Comparison of ENCODE assay signal across 9 cellular contexts in genomic region chr19:48608798-48609263, GRCh38. TPM values are rescaled to one million over a fixed set of nuclear protein-coding genes. Genes with fewer than 3 reads are reported as not detected.
DNase-seq lines count a peak whose midpoint lies in the region; ATAC-seq, FAIRE-seq and TF ChIP-seq lines count a peak whose summit lies in the region.
"Had no signal": no experiment of that assay in that cellular context is flagged by ENCODE, and none has a peak within 500 bp of the region (broad histone marks: within the 10 kb centered on the region; RNA-seq: fewer than 3 reads in every experiment).

No MANE protein-coding gene starts in this region.

- no peak overlapping the region for H2AK5ac ChIP-seq in mesendoderm (ENCODE audit: low read length)

- H3K4me1 ChIP-seq in mesendoderm (ENCODE audit: control insufficient read depth, low read depth, low read length) = no peaks in the 10 kb centered on the region

- H3K4me2 ChIP-seq in mesendoderm (ENCODE audit: low read length) = no peak overlapping the region

- H3K36me3 Mint-ChIP-seq in T-helper 17 cell (ENCODE audit: low read depth) = no peaks in the 10 kb centered on the region

- H3K4ac ChIP-seq in mesendoderm (ENCODE audit: low read depth, low read length) = no peak overlapping the region

- H3K79me2 ChIP-seq in mesendoderm (ENCODE audit: control insufficient read depth, insufficient read depth, low read length) = no peaks in the 10 kb centered on the region

- peak overlapping the region; percentile 41 for H3K4me3 Mint-ChIP-seq in T-helper 17 cell

- H3K9me3 ChIP-seq in T-helper 17 cell (ENCODE audit: control insufficient read depth, low read length, poor library complexity, severe bottlenecking) = no peaks in the 10 kb centered on the region

- H3K36me3 ChIP-seq in bronchial epithelial cell (ENCODE audit: control insufficient read depth, insufficient read depth, low read length) = peaks cover 1% of the 10 kb centered on the region
- no peaks in the 10 kb centered on the region for H3K36me3 ChIP-seq in mesendoderm (ENCODE audit: control insufficient read depth, insufficient read depth, low read length)

- H3K4me3 ChIP-seq in AG09309 (ENCODE audit: control insufficient read depth, low read depth, low read length) (no peak overlapping the region), NB4 (ENCODE audit: low read depth, low read length) (peak overlapping the region; percentile 18), bronchial epithelial cell (ENCODE audit: low read depth, low read length) (no peak overlapping the region), mesendoderm (ENCODE audit: low read length) (no peak overlapping the region)

- no peak overlapping the region for H3K9ac ChIP-seq in mesendoderm (ENCODE audit: low read length)

- DNase-seq in AG09309 (ENCODE audit: low read depth) = no peak
- peak; percentile 96 for DNase-seq in NB4 (ENCODE audit: low read depth)
- peak in 2 of 3 donors; percentile 33 to 44 for DNase-seq in T-helper 17 cell
- DNase-seq in bronchial epithelial cell (ENCODE audit: low read depth) = peak; percentile 39
- peak; percentile 68 for DNase-seq in mesendoderm

- no peak overlapping the region for H3K23ac ChIP-seq in mesendoderm (ENCODE audit: low read length)

- FAIRE-seq in bronchial epithelial cell (lab: Jason Lieb, UNC) = no peak

- H3K18ac ChIP-seq in mesendoderm (ENCODE audit: low read length) = no peak overlapping the region

- no peak for TF ChIP-seq POLR2A in GM18505 (IDR thresholded peaks at IDR 0.05; ENCODE audit: borderline replicate concordance, extremely low read depth, insufficient read depth, insufficient read length)
- TF ChIP-seq POLR2A in NB4 (IDR thresholded peaks at IDR 0.05; ENCODE audit: extremely low read depth, insufficient read length) = no peak

- no peaks in the 10 kb centered on the region for H3K27me3 Mint-ChIP-seq in T-helper 17 cell

- no peak overlapping the region for H3K27ac ChIP-seq in mesendoderm (ENCODE audit: low read depth, low read length)

- H3K27ac Mint-ChIP-seq in T-helper 17 cell = no peak overlapping the region

- no peak overlapping the region for H2BK120ac ChIP-seq in mesendoderm (ENCODE audit: low read depth, low read length)

- peak overlapping the region; percentile 37 for H3K56ac ChIP-seq in mesendoderm (ENCODE audit: low read length)

- no peak overlapping the region for H2BK15ac ChIP-seq in mesendoderm (replicated peaks; ENCODE audit: low read depth)

- H4K8ac ChIP-seq in mesendoderm (ENCODE audit: low read depth, low read length) = no peak overlapping the region

- no peak overlapping the region for H2BK5ac ChIP-seq in mesendoderm (ENCODE audit: low read length)

- peaks cover 4% of the 10 kb centered on the region for H3K4me1 Mint-ChIP-seq in T-helper 17 cell

- no peak overlapping the region for H4K5ac ChIP-seq in mesendoderm (ENCODE audit: low read length)

- peak; percentile 68 for TF ChIP-seq CTCF in AG09309 (IDR thresholded peaks at IDR 0.05; ENCODE audit: control insufficient read depth, insufficient read depth, low read depth, low read length, missing control alignments)
- peak; percentile 100 for TF ChIP-seq CTCF in NB4 (IDR thresholded peaks at IDR 0.05; ENCODE audit: low read depth, low read length)
- peak; percentile 65 for TF ChIP-seq CTCF in bronchial epithelial cell (IDR thresholded peaks at IDR 0.05; ENCODE audit: insufficient read depth, low read length, severe bottlenecking)

- no peaks in the 10 kb centered on the region for H3K79me1 ChIP-seq in mesendoderm (ENCODE audit: low read length)

- ATAC-seq in GM18505 (IDR thresholded peaks at IDR 0.05; ENCODE audit: unreplicated experiment) = peak; percentile 58
- ATAC-seq in T-helper 17 cell = peak; percentile 92
- no peak for ATAC-seq in HG03095 (IDR thresholded peaks at IDR 0.05; ENCODE audit: unreplicated experiment)
- ATAC-seq in HG02763 (IDR thresholded peaks at IDR 0.05; ENCODE audit: unreplicated experiment) = no peak

- no CpG with 5 or more reads among the region's 9 CpGs for WGBS in mesendoderm (ENCODE audit: extremely low coverage, insufficient coverage, low lambda C conversion rate)

- no peaks in the 10 kb centered on the region for H3K27me3 ChIP-seq in bronchial epithelial cell (ENCODE audit: control insufficient read depth, insufficient read depth, low read length)
- no peaks in the 10 kb centered on the region for H3K27me3 ChIP-seq in mesendoderm (ENCODE audit: insufficient read depth, low read length, poor library complexity)

RNA-seq across cellular contexts. Expression of gene SPACA4, which starts 2.3 kb away (rescaled TPM):
- total RNA-seq in T-helper 17 cell = not detected
- total RNA-seq in bronchial epithelial cell = under 0.01 and 0.64 TPM in 2 replicates
- polyA plus RNA-seq in mesendoderm (2013, experiment 1 of 2) = not detected
- not detected for polyA plus RNA-seq in mesendoderm (2013, experiment 2 of 2)
- total RNA-seq: subcutaneous adipose tissue had no signal

RNA-seq across cellular contexts. Expression of gene FAM83E, which starts 6.0 kb away (rescaled TPM):
- 1 to 10 TPM; 3.1 to 3.6 TPM for total RNA-seq in T-helper 17 cell
- 21.9 and 62.3 TPM in 2 replicates for total RNA-seq in bronchial epithelial cell
- 1.4 TPM for polyA plus RNA-seq in mesendoderm (2013, experiment 1 of 2)
- polyA plus RNA-seq in mesendoderm (2013, experiment 2 of 2) = 1.7 TPM
- total RNA-seq: subcutaneous adipose tissue had no signal

RNA-seq across cellular contexts. Expression of gene RPL18, which starts 10.1 kb away (rescaled TPM):
- total RNA-seq in T-helper 17 cell (1,000 to 10,000 TPM; 2,478 to 2,506 TPM), bronchial epithelial cell (3,143 and 4,233 TPM in 2 replicates)
- 1,890 TPM for polyA plus RNA-seq in mesendoderm (2013, experiment 1 of 2)
- 1,896 TPM for polyA plus RNA-seq in mesendoderm (2013, experiment 2 of 2)

RNA-seq across cellular contexts. Expression of gene SPHK2, which starts 10.5 kb away (rescaled TPM):
- 10 to 100 TPM; 11.9 to 12.6 TPM for total RNA-seq in T-helper 17 cell
- 3.3 and 3.4 TPM in 2 replicates for total RNA-seq in bronchial epithelial cell
- polyA plus RNA-seq in mesendoderm (2013, experiment 1 of 2) = 19.4 TPM
- polyA plus RNA-seq in mesendoderm (2013, experiment 2 of 2) = 20.6 TPM

RNA-seq across cellular contexts. Expression of gene DBP, which starts 28.3 kb away (rescaled TPM):
- total RNA-seq in T-helper 17 cell (10 to 100 TPM; 29.7 to 38.2 TPM), bronchial epithelial cell (6.6 and 8.7 TPM in 2 replicates)
- 2.0 TPM for polyA plus RNA-seq in mesendoderm (2013, experiment 1 of 2)
- 1.9 TPM for polyA plus RNA-seq in mesendoderm (2013, experiment 2 of 2)

Comparison
In these comparisons a context has a peak if more than half of its experiments do, and no peak if none do; other contexts are left out.
1. ATAC-seq: peak in GM18505 (single experiment) and T-helper 17 cell (single experiment); none in HG03095 (single experiment) and HG02763 (single experiment).
2. Peak in every context shown above with its lines, with median percentiles within 50 percentile points of each other: CTCF ChIP-seq.